In genomic region chr1:155064109-155064812, GRCh38 we compare ENCODE assay signal across 8 cellular contexts. TPM values are rescaled to one million over a fixed set of nuclear protein-coding genes. Genes with fewer than 3 reads are reported as not detected.
DNase-seq lines count a peak whose midpoint lies in the region; ATAC-seq lines count a peak whose summit lies in the region.

No MANE protein-coding gene starts in this region.

- H3K27me3 Mint-ChIP-seq in activated T-cell treated with anti-CD3 and anti-CD28 coated beads, Interleukin-2, amount 50 U/mL, for 4 hours (ENCODE audit: low read depth), result no peaks in the 10 kb centered on the region
- H3K27me3 Mint-ChIP-seq in activated naive CD8-positive, alpha-beta T cell treated with anti-CD3 and anti-CD28 coated beads, Interleukin-2, amount 50 U/mL, for 24 hours, result peaks cover 2% of the 10 kb centered on the region
- H3K27me3 Mint-ChIP-seq in immature natural killer cell (ENCODE audit: low read depth in 3 of 3), result peaks cover 2 to 11% (median 4%) of the 10 kb centered on the region in 3 donors

- no peaks in the 10 kb centered on the region for H3K9me3 Mint-ChIP-seq in activated T-cell treated with anti-CD3 and anti-CD28 coated beads, Interleukin-2, amount 50 U/mL, for 4 hours
- no peaks in the 10 kb centered on the region for H3K9me3 Mint-ChIP-seq in activated naive CD8-positive, alpha-beta T cell treated with anti-CD3 and anti-CD28 coated beads, Interleukin-2, amount 50 U/mL, for 24 hours
- H3K9me3 Mint-ChIP-seq in immature natural killer cell, result peaks cover 0 to 1% (median 0%) of the 10 kb centered on the region in 6 donors

- H3K36me3 Mint-ChIP-seq in activated T-cell treated with anti-CD3 and anti-CD28 coated beads, Interleukin-2, amount 50 U/mL, for 4 hours (ENCODE audit: insufficient read depth), result peaks cover 6% of the 10 kb centered on the region
- H3K36me3 Mint-ChIP-seq in activated naive CD8-positive, alpha-beta T cell treated with anti-CD3 and anti-CD28 coated beads, Interleukin-2, amount 50 U/mL, for 24 hours (ENCODE audit: low read depth), result peaks cover 8% of the 10 kb centered on the region
- H3K36me3 Mint-ChIP-seq in immature natural killer cell, result peaks cover 0 to 8% (median 3%) of the 10 kb centered on the region in 3 donors

- no peak for DNase-seq in activated T-cell treated with anti-CD3 and anti-CD28 coated beads, Interleukin-2, amount 50 U/mL, for 4 hours
- DNase-seq in activated T-cell treated with anti-CD3 and anti-CD28 coated beads for 4 hours, result no peak
- peak; percentile 41 for DNase-seq in NCI-H1092 (lab: John Stamatoyannopoulos, UW)
- peak; percentile 33 for DNase-seq in activated naive CD8-positive, alpha-beta T cell treated with anti-CD3 and anti-CD28 coated beads, Interleukin-2, amount 50 U/mL, for 24 hours
- peak in 1 of 3 donors; percentile 41 for DNase-seq in immature natural killer cell
- peak; percentile 5 for DNase-seq in stimulated activated naive CD4-positive, alpha-beta T cell treated with Interleukin-2 at 50 U/mL for 16 hours (lab: John Stamatoyannopoulos, UW)
- no peak for DNase-seq in dedifferentiated amniotic fluid mesenchymal stem cell (ENCODE audit: extremely low spot score)
- no peak for DNase-seq in NK-92 (lab: John Stamatoyannopoulos, UW; ENCODE audit: unreplicated experiment)

- H3K4me3 Mint-ChIP-seq in activated T-cell treated with anti-CD3 and anti-CD28 coated beads, Interleukin-2, amount 50 U/mL, for 4 hours, result peak overlapping the region; percentile 84
- peak overlapping the region; percentile 79 for H3K4me3 Mint-ChIP-seq in activated naive CD8-positive, alpha-beta T cell treated with anti-CD3 and anti-CD28 coated beads, Interleukin-2, amount 50 U/mL, for 24 hours
- peak overlapping the region; percentile 85 to 97 (median 91) for H3K4me3 Mint-ChIP-seq in immature natural killer cell

- peak; percentile 23 to 42 for ATAC-seq in activated T-cell treated with anti-CD3 and anti-CD28 coated beads, Interleukin-2, amount 50 U/mL, for 4 hours
- peak; percentile 11 for ATAC-seq in activated naive CD8-positive, alpha-beta T cell treated with anti-CD3 and anti-CD28 coated beads, Interleukin-2, amount 50 U/mL, for 24 hours

- H3K27ac Mint-ChIP-seq in activated naive CD8-positive, alpha-beta T cell treated with anti-CD3 and anti-CD28 coated beads, Interleukin-2, amount 50 U/mL, for 24 hours, result peak overlapping the region; percentile 28
- peak overlapping the region; percentile 60 to 87 (median 82) for H3K27ac Mint-ChIP-seq in immature natural killer cell

- peaks cover 30% of the 10 kb centered on the region for H3K4me1 Mint-ChIP-seq in activated T-cell treated with anti-CD3 and anti-CD28 coated beads, Interleukin-2, amount 50 U/mL, for 4 hours (ENCODE audit: low read depth)
- H3K4me1 Mint-ChIP-seq in activated naive CD8-positive, alpha-beta T cell treated with anti-CD3 and anti-CD28 coated beads, Interleukin-2, amount 50 U/mL, for 24 hours, result peaks cover 29% of the 10 kb centered on the region
- H3K4me1 Mint-ChIP-seq in immature natural killer cell, result peaks cover 33 to 37% of the 10 kb centered on the region in 2 donors

RNA-seq across cellular contexts. Expression of gene EFNA4, which starts 0.7 kb away (rescaled TPM):
- 1 to 10 TPM; 4.2 to 4.5 (median 4.3) TPM for total RNA-seq in activated T-cell treated with anti-CD3 and anti-CD28 coated beads, Interleukin-2, amount 50 U/mL, for 4 hours
- polyA plus RNA-seq in immature natural killer cell, result 1 to 10 TPM; 1.1 to 3.0 (median 2.6) TPM

RNA-seq across cellular contexts. Expression of gene ADAM15, which starts 13.1 kb away (rescaled TPM):
- total RNA-seq in activated T-cell treated with anti-CD3 and anti-CD28 coated beads, Interleukin-2, amount 50 U/mL, for 4 hours, result 10 to 100 TPM; 46.3 to 63.4 (median 48.8) TPM
- polyA plus RNA-seq in immature natural killer cell, result 10 to 100 TPM; 10.4 to 27.1 (median 24.3) TPM

RNA-seq across cellular contexts. Expression of gene EFNA3, which starts 14.4 kb away (rescaled TPM):
- total RNA-seq in activated T-cell treated with anti-CD3 and anti-CD28 coated beads, Interleukin-2, amount 50 U/mL, for 4 hours, result 1 to 10 TPM in 2 of 3 donors, under 1 TPM in 1; 0.84 to 2.0 (median 1.1) TPM
- 1 to 10 TPM in 1 of 3 donors, under 1 TPM in 2; 0.70 to 2.3 (median 0.94) TPM for polyA plus RNA-seq in immature natural killer cell

RNA-seq across cellular contexts. Expression of gene DCST1, which starts 30.6 kb away (rescaled TPM):
- total RNA-seq in activated T-cell treated with anti-CD3 and anti-CD28 coated beads, Interleukin-2, amount 50 U/mL, for 4 hours, result not detected
- polyA plus RNA-seq in immature natural killer cell, result not detected

RNA-seq across cellular contexts. Expression of gene DCST2, which starts 30.7 kb away (rescaled TPM):
- under 1 TPM in 1 of 3 donors, not detected in 2; 0.08 TPM for total RNA-seq in activated T-cell treated with anti-CD3 and anti-CD28 coated beads, Interleukin-2, amount 50 U/mL, for 4 hours
- polyA plus RNA-seq in immature natural killer cell, result not detected

Comparison
In these comparisons a context has a peak if more than half of its experiments do, and no peak if none do; other contexts are left out.
1. DNase-seq: peak in NCI-H1092 (single experiment), activated naive CD8-positive, alpha-beta T cell treated with anti-CD3 and anti-CD28 coated beads, Interleukin-2, amount 50 U/mL, for 24 hours (single experiment) and stimulated activated naive CD4-positive, alpha-beta T cell treated with Interleukin-2 at 50 U/mL for 16 hours (single experiment); none in activated T-cell treated with anti-CD3 and anti-CD28 coated beads, Interleukin-2, amount 50 U/mL, for 4 hours (single experiment), activated T-cell treated with anti-CD3 and anti-CD28 coated beads for 4 hours (single experiment), dedifferentiated amniotic fluid mesenchymal stem cell (single experiment) and NK-92 (single experiment).
2. Peak in every context shown above with its lines, with median percentiles within 50 percentile points of each other: H3K4me3 Mint-ChIP-seq.